14 cellular contexts compared by ENCODE assay signal in genomic region chr7:124843336-124843735, GRCh38.
"Had no signal": no experiment of that assay in that cellular context is flagged by ENCODE, and none has a peak within 500 bp of the region (broad histone marks: within the 10 kb centered on the region; RNA-seq: fewer than 3 reads in every experiment).

No MANE protein-coding gene starts in this region.

- H3K9me3 ChIP-seq: left ventricle myocardium inferior, pancreas, tibial nerve had no signal

- H3K79me2 ChIP-seq: hepatocyte had no signal

- H3K27me3 ChIP-seq: hepatocyte, pancreas, tibial nerve had no signal

- H3K27me3 Mint-ChIP-seq: T-helper 17 cell had no signal

- H2AFZ ChIP-seq: hepatocyte had no signal

- H3K4me3 Mint-ChIP-seq: neural crest cell, T-helper 17 cell had no signal

- H3K4me2 ChIP-seq: hepatocyte had no signal

- DNase-seq: activated effector memory CD4-positive, alpha-beta T cell treated with anti-CD3 and anti-CD28 coated beads, Interleukin-2, amount 50 U/mL, for 16 hours; activated T-cell treated with anti-CD3 and anti-CD28 coated beads, Interleukin-2, amount 50 U/mL, for 1 hour; effector CD4-positive, alpha-beta T cell; kidney; left ventricle myocardium inferior; pancreas; retina; stimulated activated CD4-positive, alpha-beta T cell treated with anti-CD3 and anti-CD28 coated beads, Interleukin-15, amount 100 ng/mL, for 24 hours; stimulated activated CD4-positive, alpha-beta T cell treated with anti-CD3 and anti-CD28 coated beads, Interleukin-4, amount 100 ng/mL, for 4 hours; T-helper 17 cell had no signal

- H3K4me1 Mint-ChIP-seq: neural crest cell had no signal

- H3K4me1 ChIP-seq: left ventricle myocardium inferior, pancreas, tibial nerve had no signal

- H3K9me3 Mint-ChIP-seq: neural crest cell had no signal

- ATAC-seq: activated CD4-positive, CD25-positive, alpha-beta regulatory T cell treated with anti-CD3 and anti-CD28 coated beads, Interleukin-2, amount 50 U/mL, for 24 hours; pancreas; T-helper 17 cell had no signal

- H3K27ac Mint-ChIP-seq: T-helper 17 cell had no signal

- H3K27ac ChIP-seq: hepatocyte, left ventricle myocardium inferior, pancreas, tibial nerve had no signal
